ENCODE assay signal across 23 cellular contexts in the genomic region with DNA sequence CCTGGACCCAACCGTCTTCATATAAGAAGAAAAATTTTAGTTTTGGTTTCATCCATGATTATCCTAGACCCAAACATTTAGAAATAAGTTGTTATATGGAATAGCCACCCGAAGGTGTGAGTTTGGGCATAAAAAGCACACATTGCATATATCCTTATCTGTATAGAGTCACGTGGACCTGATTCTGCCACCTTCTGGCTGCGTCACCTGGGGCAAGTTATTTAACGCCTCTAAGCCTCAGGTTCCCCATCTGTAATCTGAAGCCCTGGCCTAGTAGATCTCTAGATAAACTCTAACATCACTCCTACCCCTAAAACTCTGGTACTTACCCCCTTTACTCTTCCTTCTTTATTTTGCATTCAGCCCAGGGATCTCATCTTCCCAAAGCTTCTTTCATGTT. TPM values are rescaled to one million over a fixed set of nuclear protein-coding genes. Genes with fewer than 3 reads are reported as not detected.
DNase-seq lines count a peak whose midpoint lies in the region; TF ChIP-seq lines count a peak whose summit lies in the region.
"Had no signal": no experiment of that assay in that cellular context is flagged by ENCODE, and none has a peak within 500 bp of the region (broad histone marks: within the 10 kb centered on the region; RNA-seq: fewer than 3 reads in every experiment).

No MANE protein-coding gene starts in this region.

- H3K4me3 ChIP-seq in BE2C (ENCODE audit: low read depth, low read length) (no peak overlapping the region), OCI-LY1 (ENCODE audit: low read depth, low read length, poor library complexity, severe bottlenecking) (no peak overlapping the region), esophagus squamous epithelium (no peak overlapping the region)
- H3K4me3 ChIP-seq: HAP-1, heart right ventricle, PC-9 had no signal

- no peaks in the 10 kb centered on the region for H3K9me2 ChIP-seq in OCI-LY1 (ENCODE audit: low read depth, low read length)

- H3K9ac ChIP-seq in OCI-LY1 (ENCODE audit: low read length), result no peak overlapping the region
- H3K9ac ChIP-seq: KMS-11 had no signal

- no peaks in the 10 kb centered on the region for H3K4me1 Mint-ChIP-seq in activated CD4-positive, alpha-beta memory T cell treated with anti-CD3 and anti-CD28 coated beads for 36 hours (ENCODE audit: low read depth)
- H3K4me1 Mint-ChIP-seq: activated CD4-positive, alpha-beta T cell treated with anti-CD3 and anti-CD28 coated beads, Interleukin-2, amount 10 ng/mL, durations not matched to agents 7 days and 5 days; activated naive CD8-positive, alpha-beta T cell treated with anti-CD3 and anti-CD28 coated beads, Interleukin-2, amount 10 ng/mL, durations not matched to agents 7 days and 5 days had no signal

- POLR2A ChIA-PET in activated CD4-positive, alpha-beta memory T cell treated with anti-CD3 and anti-CD28 coated beads for 36 hours (lab: Charles Lee), result no interaction called here

- no peak overlapping the region for H2AFZ ChIP-seq in OCI-LY1 (ENCODE audit: low read length)
- H2AFZ ChIP-seq: PC-9 had no signal

- no peak overlapping the region for H3K4me3 Mint-ChIP-seq in activated CD4-positive, alpha-beta memory T cell treated with anti-CD3 and anti-CD28 coated beads for 36 hours
- H3K4me3 Mint-ChIP-seq: activated CD4-positive, alpha-beta T cell treated with anti-CD3 and anti-CD28 coated beads, Interleukin-2, amount 10 ng/mL, durations not matched to agents 7 days and 5 days; activated naive CD8-positive, alpha-beta T cell treated with anti-CD3 and anti-CD28 coated beads, Interleukin-2, amount 10 ng/mL, durations not matched to agents 7 days and 5 days; activated T-cell treated with anti-CD3 and anti-CD28 coated beads, Interleukin-2, amount 50 U/mL, for 24 hours; nephron progenitor cell; stimulated activated memory B cell treated with anti-CD40 and anti-IgM and Interleukin-4, amounts not matched to agents 10 μg/mL and 1 μg/mL and 100 μg/mL, for 72 hours had no signal

- H3K27me3 ChIP-seq in BE2C, result peaks cover 13% of the 10 kb centered on the region
- H3K27me3 ChIP-seq in OCI-LY1 (ENCODE audit: insufficient read depth, low read length), result no peaks in the 10 kb centered on the region; the same call in 1 of the 2 replicates
- H3K27me3 ChIP-seq in esophagus squamous epithelium, result no peaks in the 10 kb centered on the region

- H3K4me1 ChIP-seq in BE2C (no peaks in the 10 kb centered on the region), OCI-LY1 (ENCODE audit: insufficient read depth, low read length, severe bottlenecking) (no peaks in the 10 kb centered on the region), esophagus squamous epithelium (peaks cover 0 to 16% (median 9%) of the 10 kb centered on the region in 3 donors)
- H3K4me1 ChIP-seq: HAP-1 had no signal

- no peaks in the 10 kb centered on the region for H3K9me3 Mint-ChIP-seq in activated CD4-positive, alpha-beta memory T cell treated with anti-CD3 and anti-CD28 coated beads for 36 hours
- H3K9me3 Mint-ChIP-seq: activated CD4-positive, alpha-beta T cell treated with anti-CD3 and anti-CD28 coated beads, Interleukin-2, amount 10 ng/mL, durations not matched to agents 7 days and 5 days; activated naive CD8-positive, alpha-beta T cell treated with anti-CD3 and anti-CD28 coated beads, Interleukin-2, amount 10 ng/mL, durations not matched to agents 7 days and 5 days; activated T-cell treated with anti-CD3 and anti-CD28 coated beads, Interleukin-2, amount 50 U/mL, for 24 hours; nephron progenitor cell; stimulated activated memory B cell treated with anti-CD40 and anti-IgM and Interleukin-4, amounts not matched to agents 10 μg/mL and 1 μg/mL and 100 μg/mL, for 72 hours had no signal

- intact Hi-C loops in activated CD4-positive, alpha-beta memory T cell treated with anti-CD3 and anti-CD28 coated beads for 36 hours (cut with micrococcal nuclease), result no loop called here
- intact Hi-C loops in esophagus squamous epithelium (cut with DNase I), result no loop called here

- no peaks in the 10 kb centered on the region for H3K36me3 Mint-ChIP-seq in activated CD4-positive, alpha-beta memory T cell treated with anti-CD3 and anti-CD28 coated beads for 36 hours
- H3K36me3 Mint-ChIP-seq: activated naive CD8-positive, alpha-beta T cell treated with anti-CD3 and anti-CD28 coated beads, Interleukin-2, amount 10 ng/mL, durations not matched to agents 7 days and 5 days; stimulated activated memory B cell treated with anti-CD40 and anti-IgM and Interleukin-4, amounts not matched to agents 10 μg/mL and 1 μg/mL and 100 μg/mL, for 72 hours had no signal

- H3F3A ChIP-seq in OCI-LY1 (ENCODE audit: insufficient read depth, low read length), result no peaks in the 10 kb centered on the region

- TF ChIP-seq POLR2A in esophagus squamous epithelium (IDR thresholded peaks at IDR 0.05), result no peak

- DNase-seq in BE2C (no peak), DMS53 (lab: John Stamatoyannopoulos, UW) (peak; percentile 36), glomerular visceral epithelial cell (ENCODE audit: extremely low spot score) (peak; percentile 23), esophagus squamous epithelium (lab: John Stamatoyannopoulos, UW) (no peak), NCI-H2081 treated with DMSO at 0.1 percent for 48 hours (lab: John Stamatoyannopoulos, UW) (no peak)
- no peak for DNase-seq in activated CD4-positive, alpha-beta memory T cell treated with anti-CD3 and anti-CD28 coated beads for 36 hours
- DNase-seq: activated CD4-positive, alpha-beta T cell treated with anti-CD3 and anti-CD28 coated beads, Interleukin-2, amount 10 ng/mL, durations not matched to agents 7 days and 5 days; activated T-cell treated with anti-CD3 and anti-CD28 coated beads, Interleukin-2, amount 50 U/mL, for 24 hours; caudate nucleus; DMS79; heart right ventricle; NCI-H1436; NCI-H446; nephron progenitor cell; stimulated activated CD4-positive, alpha-beta T cell treated with anti-CD3 and anti-CD28 coated beads, Interleukin-12 subunit alpha, Interleukin-12 subunit beta, amount 100 ng/mL, for 4 hours had no signal

- TF ChIP-seq CTCF in BE2C (IDR thresholded peaks at IDR 0.05; ENCODE audit: low read depth, low read length), result 0 out of 2 replicates have a peak, but pooled peaks have one; percentile 1
- peak; percentile 54 for TF ChIP-seq CTCF in OCI-LY1 (IDR thresholded peaks at IDR 0.05; ENCODE audit: low read length)
- no peak for TF ChIP-seq CTCF in esophagus squamous epithelium (IDR thresholded peaks at IDR 0.05)

- no peaks in the 10 kb centered on the region for H3K27me3 Mint-ChIP-seq in activated CD4-positive, alpha-beta memory T cell treated with anti-CD3 and anti-CD28 coated beads for 36 hours
- H3K27me3 Mint-ChIP-seq: activated CD4-positive, alpha-beta T cell treated with anti-CD3 and anti-CD28 coated beads, Interleukin-2, amount 10 ng/mL, durations not matched to agents 7 days and 5 days had no signal

- H3K36me3 ChIP-seq in BE2C (no peaks in the 10 kb centered on the region), OCI-LY1 (ENCODE audit: insufficient read depth, low read length) (no peaks in the 10 kb centered on the region), esophagus squamous epithelium (no peaks in the 10 kb centered on the region)
- H3K36me3 ChIP-seq: HAP-1, heart right ventricle had no signal

- no peaks in the 10 kb centered on the region for H4K20me1 ChIP-seq in OCI-LY1 (ENCODE audit: insufficient read depth, low read length)

- H3K79me2 ChIP-seq in OCI-LY1 (ENCODE audit: insufficient read depth, low read length), result no peaks in the 10 kb centered on the region

- H3K27ac Mint-ChIP-seq in activated CD4-positive, alpha-beta memory T cell treated with anti-CD3 and anti-CD28 coated beads for 36 hours, result no peak overlapping the region
- H3K27ac Mint-ChIP-seq: activated CD4-positive, alpha-beta T cell treated with anti-CD3 and anti-CD28 coated beads, Interleukin-2, amount 10 ng/mL, durations not matched to agents 7 days and 5 days; activated naive CD8-positive, alpha-beta T cell treated with anti-CD3 and anti-CD28 coated beads, Interleukin-2, amount 10 ng/mL, durations not matched to agents 7 days and 5 days; activated T-cell treated with anti-CD3 and anti-CD28 coated beads, Interleukin-2, amount 50 U/mL, for 24 hours; nephron progenitor cell; stimulated activated memory B cell treated with anti-CD40 and anti-IgM and Interleukin-4, amounts not matched to agents 10 μg/mL and 1 μg/mL and 100 μg/mL, for 72 hours had no signal

- H3K4me2 ChIP-seq in OCI-LY1 (ENCODE audit: low read length), result no peak overlapping the region
- H3K4me2 ChIP-seq: KMS-11, PC-9 had no signal

- H3K27ac ChIP-seq in OCI-LY1 (ENCODE audit: low read depth, low read length, poor library complexity, severe bottlenecking) (no peak overlapping the region), esophagus squamous epithelium (no peak overlapping the region)
- H3K27ac ChIP-seq: heart right ventricle, KMS-11, PC-9 had no signal

- 71 to 72% methylated on average over 5 of the region's 5 CpGs for WGBS in esophagus squamous epithelium, 2 donors

- CTCF ChIA-PET in activated CD4-positive, alpha-beta memory T cell treated with anti-CD3 and anti-CD28 coated beads for 36 hours (lab: Charles Lee), result interaction anchor here (3.0 kb wide), 1 partner anchor 162 kb away, joined by 8 read pairs; no protein-coding TSS in a partner anchor

- no peaks in the 10 kb centered on the region for H3K9me3 ChIP-seq in BE2C
- H3K9me3 ChIP-seq in OCI-LY1 (ENCODE audit: low read length), result no peaks in the 10 kb centered on the region
- no peaks in the 10 kb centered on the region for H3K9me3 ChIP-seq in esophagus squamous epithelium
- H3K9me3 ChIP-seq: HAP-1, heart right ventricle had no signal

RNA-seq across cellular contexts. Expression of gene KRT5, which starts 14.3 kb away (rescaled TPM):
- polyA plus RNA-seq in BE2C (2012; ENCODE audit: insufficient read depth, insufficient read length, low read depth), result not detected
- not detected for total RNA-seq in activated CD4-positive, alpha-beta memory T cell treated with anti-CD3 and anti-CD28 coated beads for 36 hours
- total RNA-seq in esophagus squamous epithelium, result over 10,000 TPM in 1 of 4 donors, 1,000 to 10,000 TPM in 3; 7,921 to 12,107 (median 9,375) TPM
- total RNA-seq: activated CD4-positive, alpha-beta T cell treated with anti-CD3 and anti-CD28 coated beads, Interleukin-2, amount 10 ng/mL, durations not matched to agents 7 days and 5 days; activated naive CD8-positive, alpha-beta T cell treated with anti-CD3 and anti-CD28 coated beads, Interleukin-2, amount 10 ng/mL, durations not matched to agents 7 days and 5 days had no signal

RNA-seq across cellular contexts. Expression of gene KRT71, which starts 18.5 kb away (rescaled TPM):
- not detected for polyA plus RNA-seq in BE2C (2012; ENCODE audit: insufficient read depth, insufficient read length, low read depth)
- total RNA-seq in activated CD4-positive, alpha-beta memory T cell treated with anti-CD3 and anti-CD28 coated beads for 36 hours, result not detected
- not detected for total RNA-seq in esophagus squamous epithelium
- total RNA-seq: activated CD4-positive, alpha-beta T cell treated with anti-CD3 and anti-CD28 coated beads, Interleukin-2, amount 10 ng/mL, durations not matched to agents 7 days and 5 days; activated naive CD8-positive, alpha-beta T cell treated with anti-CD3 and anti-CD28 coated beads, Interleukin-2, amount 10 ng/mL, durations not matched to agents 7 days and 5 days; heart right ventricle; PC-9; pulmonary artery endothelial cell had no signal
- polyA plus RNA-seq: heart right ventricle, keratinocyte had no signal

RNA-seq across cellular contexts. Expression of gene KRT74, which starts 39.2 kb away (rescaled TPM):
- polyA plus RNA-seq in BE2C (2012; ENCODE audit: insufficient read depth, insufficient read length, low read depth), result not detected
- total RNA-seq in activated CD4-positive, alpha-beta memory T cell treated with anti-CD3 and anti-CD28 coated beads for 36 hours, result not detected
- 1 to 10 TPM in 1 of 4 donors, under 1 TPM in 1, not detected in 2; 0.19 to 6.7 TPM for total RNA-seq in esophagus squamous epithelium
- total RNA-seq: activated naive CD8-positive, alpha-beta T cell treated with anti-CD3 and anti-CD28 coated beads, Interleukin-2, amount 10 ng/mL, durations not matched to agents 7 days and 5 days; PC-9; pulmonary artery endothelial cell had no signal
- polyA plus RNA-seq: heart right ventricle had no signal

RNA-seq across cellular contexts. Expression of gene KRT6A, which starts 41.4 kb away (rescaled TPM):
- polyA plus RNA-seq in BE2C (2012; ENCODE audit: insufficient read depth, insufficient read length, low read depth), result not detected
- total RNA-seq in activated CD4-positive, alpha-beta memory T cell treated with anti-CD3 and anti-CD28 coated beads for 36 hours, result not detected
- total RNA-seq in esophagus squamous epithelium, result over 10,000 TPM in 3 of 4 donors, 1,000 to 10,000 TPM in 1; 1,263 to 22,053 (median 17,717) TPM
- total RNA-seq: activated CD4-positive, alpha-beta T cell treated with anti-CD3 and anti-CD28 coated beads, Interleukin-2, amount 10 ng/mL, durations not matched to agents 7 days and 5 days; activated naive CD8-positive, alpha-beta T cell treated with anti-CD3 and anti-CD28 coated beads, Interleukin-2, amount 10 ng/mL, durations not matched to agents 7 days and 5 days had no signal

Comparison
In these comparisons a context has a peak if more than half of its experiments do, and no peak if none do; other contexts are left out.
1. DNase-seq: peak in DMS53 (single experiment) and glomerular visceral epithelial cell (single experiment); none in BE2C (single experiment), activated CD4-positive, alpha-beta memory T cell treated with anti-CD3 and anti-CD28 coated beads for 36 hours (single experiment), esophagus squamous epithelium (single experiment) and NCI-H2081 treated with DMSO at 0.1 percent for 48 hours (single experiment).
2. CTCF ChIP-seq: peak in BE2C (single experiment) and OCI-LY1 (single experiment); none in esophagus squamous epithelium (0 of 6).
3. RNA of gene KRT5, which starts 14.3 kb away (total RNA-seq): 7,921 to 12,107 TPM in esophagus squamous epithelium; not detected in activated CD4-positive, alpha-beta memory T cell treated with anti-CD3 and anti-CD28 coated beads for 36 hours; every median in the first group is over 1,000 times any median in the second.